Comparison of ENCODE assay signal across 27 cellular contexts in the genomic region with DNA sequence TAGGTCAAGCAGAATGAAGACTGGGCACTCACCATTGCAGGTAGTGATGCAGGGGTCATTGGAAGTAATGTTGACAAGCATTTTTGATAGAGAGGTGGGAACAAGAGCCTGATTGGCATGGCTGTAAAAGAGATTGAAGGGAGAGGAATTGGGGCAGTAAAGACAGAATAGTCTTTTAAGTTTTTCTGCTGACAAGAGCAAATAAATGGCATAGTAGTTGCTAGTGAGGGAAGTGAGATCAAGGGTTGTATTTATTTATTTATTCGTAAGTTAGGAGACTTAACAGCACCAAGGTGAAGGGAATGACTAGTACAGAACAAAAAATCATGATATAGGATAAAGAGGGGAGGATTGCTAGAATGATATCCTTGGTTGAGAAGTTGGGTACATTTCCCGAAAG. TPM values are rescaled to one million over a fixed set of nuclear protein-coding genes. Genes with fewer than 3 reads are reported as not detected.
"Had no signal": no experiment of that assay in that cellular context is flagged by ENCODE, and none has a peak within 500 bp of the region (broad histone marks: within the 10 kb centered on the region; RNA-seq: fewer than 3 reads in every experiment).

No MANE protein-coding gene starts in this region.

- FAIRE-seq: urothelium cell line had no signal

- H3K4me1 ChIP-seq: stomach, suprapubic skin, testis, thyroid gland, tibial artery, tibial nerve, transverse colon, upper lobe of left lung, upper lobe of right lung, uterus, vagina had no signal

- DNase-seq: stimulated activated CD4-positive, alpha-beta T cell treated with anti-CD3 and anti-CD28 coated beads, Interleukin-2, amount 100 ng/mL, for 48 hours; stimulated activated CD4-positive, alpha-beta T cell treated with anti-CD3 and anti-CD28 coated beads, Interleukin-4, amount 100 ng/mL, for 1 hour; stimulated activated CD4-positive, alpha-beta T cell treated with anti-CD3 and anti-CD28 coated beads, Interleukin-4, amount 100 ng/mL, for 24 hours; stimulated activated CD4-positive, alpha-beta T cell treated with anti-CD3 and anti-CD28 coated beads, Interleukin-4, amount 100 ng/mL, for 4 hours; stimulated activated CD8-positive, alpha-beta memory T cell treated with anti-CD3 and anti-CD28 coated beads, Interleukin-4, amount 100 ng/mL, for 48 hours; stimulated activated naive B cell treated with anti-CD40 and anti-IgM and Interleukin-4, amounts not matched to agents 10 μg/mL and 1 μg/mL and 100 μg/mL, for 72 hours; stimulated activated naive CD4-positive, alpha-beta T cell; stimulated activated naive CD4-positive, alpha-beta T cell treated with Interleukin-2 at 50 U/mL for 16 hours; stimulated activated naive CD8-positive, alpha-beta T cell treated with anti-CD3 and anti-CD28 coated beads, Interleukin-15, amount 100 ng/mL, for 72 hours; stimulated activated naive CD8-positive, alpha-beta T cell treated with anti-CD3 and anti-CD28 coated beads, Interleukin-15, Interleukin-2, amounts not matched to agents 100 U/mL and 50 U/mL, for 24 hours; stomach; substantia nigra; testis; thyroid gland; tibial artery; transverse colon; trophoblast cell; upper lobe of left lung; upper lobe of right lung; uterus had no signal

- H3K27me3 ChIP-seq: stomach, suprapubic skin, testis, thyroid gland, tibial nerve, transverse colon, upper lobe of left lung, upper lobe of right lung, uterus, vagina had no signal

- H3K4me3 ChIP-seq: stomach, suprapubic skin, testis, thoracic aorta, thyroid gland, tibial artery, tibial nerve, transverse colon, upper lobe of left lung, upper lobe of right lung, uterus, vagina had no signal

- H3K9me3 ChIP-seq: stomach, suprapubic skin, testis, thoracic aorta, thyroid gland, tibial artery, tibial nerve, transverse colon, upper lobe of left lung, upper lobe of right lung, uterus, vagina had no signal

- ATAC-seq: stimulated activated effector memory CD8-positive, alpha-beta T cell treated with anti-CD3 and anti-CD28 coated beads, Interleukin-12 subunit alpha, Interleukin-12 subunit beta, amount 100 ng/mL, for 72 hours; stimulated activated naive B cell treated with anti-CD40 and anti-IgM and Interleukin-4, amounts not matched to agents 10 μg/mL and 1 μg/mL and 100 μg/mL, for 72 hours; stimulated activated naive CD8-positive, alpha-beta T cell treated with anti-CD3 and anti-CD28 coated beads, Interleukin-15, amount 100 ng/mL, for 72 hours; stimulated activated naive CD8-positive, alpha-beta T cell treated with anti-CD3 and anti-CD28 coated beads, Interleukin-15, Interleukin-2, amounts not matched to agents 100 U/mL and 50 U/mL, for 24 hours; upper lobe of right lung had no signal

- H3K36me3 ChIP-seq: stomach, suprapubic skin, thoracic aorta, thyroid gland, tibial artery, tibial nerve, transverse colon, upper lobe of left lung, upper lobe of right lung, uterus, vagina had no signal

- H3K27ac ChIP-seq: stomach, suprapubic skin, testis, thoracic aorta, thyroid gland, tibial artery, tibial nerve, transverse colon, upper lobe of left lung, upper lobe of right lung, uterus, vagina had no signal

RNA-seq across cellular contexts. Expression of gene SYT9, which starts 11.0 kb away (rescaled TPM):
- total RNA-seq: subcutaneous adipose tissue, thoracic aorta had no signal
